In genomic region chr2:240813231-240813921, GRCh38 we compare ENCODE assay signal across 18 cellular contexts. TPM values are rescaled to one million over a fixed set of nuclear protein-coding genes. Genes with fewer than 3 reads are reported as not detected.
DNase-seq lines count a peak whose midpoint lies in the region; ATAC-seq, FAIRE-seq and TF ChIP-seq lines count a peak whose summit lies in the region.
"Had no signal": no experiment of that assay in that cellular context is flagged by ENCODE, and none has a peak within 500 bp of the region (broad histone marks: within the 10 kb centered on the region; RNA-seq: fewer than 3 reads in every experiment).

No MANE protein-coding gene starts in this region.

- H3K18ac ChIP-seq in H9 (ENCODE audit: insufficient read length, low read depth, low read length) = no peak overlapping the region

- no peaks in the 10 kb centered on the region for H3K27me3 ChIP-seq in H9 (ENCODE audit: insufficient read depth, low read length)
- peaks cover 2 to 50% (median 10%) of the 10 kb centered on the region in 7 donors for H3K27me3 ChIP-seq in spleen (replicated peaks in 1 of 7)

- H3K27ac ChIP-seq in H9 (ENCODE audit: insufficient read length, low read depth, low read length) = no peak overlapping the region
- H3K27ac ChIP-seq in spleen = no peak overlapping the region

- peak; percentile 7 for DNase-seq in activated T-cell treated with anti-CD3 and anti-CD28 coated beads, Interleukin-2, amount 50 U/mL, for 24 hours
- DNase-seq in activated T-cell treated with anti-CD3 and anti-CD28 coated beads for 4 hours (no peak), H9 (peak; percentile 19), islet precursor cell (peak; percentile 24), spleen (peak; percentile 57), HTR-8/SVneo (ENCODE audit: insufficient read length, low spot score) (no peak)
- DNase-seq: C1 segment of cervical spinal cord, GDM1, KBM-7, NCI-H1436 treated with DMSO at 0.1 percent for 48 hours, NCI-H2029 treated with DMSO at 0.1 percent for 48 hours, NCI-H748 treated with DMSO at 0.1 percent for 48 hours, RPMI8226 had no signal

- WGBS in H9 (ENCODE audit: extremely low coverage, insufficient read length, low lambda C conversion rate) = no CpG with 5 or more reads among the region's 17 CpGs
- 92 to 96% (median 93%) methylated on average over 15 to 17 of the region's 17 CpGs for WGBS in spleen, 5 donors

- H3K23me2 ChIP-seq in H9 (ENCODE audit: insufficient read length, low read depth, low read length, poor library complexity, severe bottlenecking) = peaks cover 4% of the 10 kb centered on the region

- H4K8ac ChIP-seq in H9 (replicated peaks; ENCODE audit: insufficient read length, low read depth, low read length) = no peak overlapping the region

- no peak overlapping the region for H3K27ac Mint-ChIP-seq in activated T-cell treated with anti-CD3 and anti-CD28 coated beads, Interleukin-2, amount 50 U/mL, for 24 hours
- H3K27ac Mint-ChIP-seq in H9 = no peak overlapping the region

- no peak overlapping the region for H2BK120ac ChIP-seq in H9 (ENCODE audit: low read depth, low read length, poor library complexity, severe bottlenecking)

- no peak overlapping the region for H3K4me3 ChIP-seq in spleen
- H3K4me3 ChIP-seq: GM12878 had no signal

- H4K5ac ChIP-seq in H9 (ENCODE audit: insufficient read length, low read depth, low read length) = no peak overlapping the region

- intact Hi-C loops in spleen (cut with DNase I; ENCODE audit: low total_unique reads) = no loop called here

- peaks cover 2% of the 10 kb centered on the region for H3K4me1 Mint-ChIP-seq in activated T-cell treated with anti-CD3 and anti-CD28 coated beads, Interleukin-2, amount 50 U/mL, for 24 hours (ENCODE audit: low read depth)
- peaks cover 10 to 25% of the 10 kb centered on the region in 2 experiments for H3K4me1 Mint-ChIP-seq in H9

- H2BK15ac ChIP-seq in H9 (ENCODE audit: low read depth, low read length) = no peak overlapping the region

- H4K91ac ChIP-seq in H9 (ENCODE audit: insufficient read length, low read depth, low read length) = no peak overlapping the region

- no peak overlapping the region for H3K14ac ChIP-seq in H9 (ENCODE audit: insufficient read depth, low read length)

- peaks cover 14% of the 10 kb centered on the region for H3K79me1 ChIP-seq in H9 (ENCODE audit: insufficient read depth, low read depth, low read length, poor library complexity, severe bottlenecking)

- H3K56ac ChIP-seq in H9 (ENCODE audit: insufficient read length, low read depth, low read length) = no peak overlapping the region

- H3K4ac ChIP-seq in H9 (ENCODE audit: low read depth, low read length) = no peak overlapping the region

- FAIRE-seq in HTR-8/SVneo (lab: Jason Lieb, UNC) = no peak
- FAIRE-seq: GM12878 had no signal

- H3T11ph ChIP-seq in H9 (ENCODE audit: low read length) = no peak overlapping the region

- no peaks in the 10 kb centered on the region for H3K9me3 Mint-ChIP-seq in activated T-cell treated with anti-CD3 and anti-CD28 coated beads, Interleukin-2, amount 50 U/mL, for 24 hours
- H3K9me3 Mint-ChIP-seq in H9 = peaks cover 17 to 25% of the 10 kb centered on the region in 2 experiments

- H2AK5ac ChIP-seq in H9 (ENCODE audit: insufficient read length, low read length) = no peak overlapping the region

- H3K36me3 ChIP-seq in spleen = no peaks in the 10 kb centered on the region

- TF ChIP-seq POLR2A in spleen (IDR thresholded peaks at IDR 0.05) = no peak

- H3K4me2 ChIP-seq in H9 (ENCODE audit: insufficient read depth, insufficient read length, low read length) = no peak overlapping the region

- no peak overlapping the region for H3K9ac ChIP-seq in H9 (ENCODE audit: extremely low read depth, insufficient read length, low read length)

- TF ChIP-seq CTCF in H9 (conservative IDR thresholded peaks at IDR 0.05) (no peak), spleen (IDR thresholded peaks at IDR 0.05 in 8 of 11, conservative IDR thresholded peaks at IDR 0.05 in 3 of 11) (no peak)

- H2BK5ac ChIP-seq in H9 (ENCODE audit: insufficient read length, low read length) = no peak overlapping the region

- no peak overlapping the region for H2BK20ac ChIP-seq in H9 (ENCODE audit: low read depth, low read length, poor library complexity, severe bottlenecking)

- peaks cover 5% of the 10 kb centered on the region for H4K20me1 ChIP-seq in H9 (ENCODE audit: control insufficient read depth, insufficient read depth, insufficient read length)

- H3K4me1 ChIP-seq in H9 (ENCODE audit: insufficient read depth, low read length) = peaks cover 3% of the 10 kb centered on the region; the same call in 1 of the 2 replicates
- H3K4me1 ChIP-seq in spleen = peaks cover 0 to 1% (median under 1%) of the 10 kb centered on the region in 6 donors

- H2BK12ac ChIP-seq in H9 (ENCODE audit: insufficient read length, low read depth, low read length) = no peak overlapping the region

- ATAC-seq in HG02759 (IDR thresholded peaks at IDR 0.05; ENCODE audit: unreplicated experiment) (no peak), HG03280 (IDR thresholded peaks at IDR 0.05; ENCODE audit: unreplicated experiment) (no peak)
- ATAC-seq: GM12878 had no signal

- no peaks in the 10 kb centered on the region for H3K9me3 ChIP-seq in H9 (ENCODE audit: control insufficient read depth, low read depth, low read length)
- H3K9me3 ChIP-seq in spleen = peaks cover 0 to 32% (median 11%) of the 10 kb centered on the region in 8 donors

- H3K23ac ChIP-seq in H9 (ENCODE audit: insufficient read length, low read depth, low read length) = no peak overlapping the region

- no peaks in the 10 kb centered on the region for H3K36me3 Mint-ChIP-seq in activated T-cell treated with anti-CD3 and anti-CD28 coated beads, Interleukin-2, amount 50 U/mL, for 24 hours (ENCODE audit: low read depth)
- H3K36me3 Mint-ChIP-seq in H9 (ENCODE audit: insufficient read depth in 1 of 3, low read depth in 3 of 3) = peaks cover 57 to 74% (median 66%) of the 10 kb centered on the region in 3 experiments

- H3K4me3 Mint-ChIP-seq in activated T-cell treated with anti-CD3 and anti-CD28 coated beads, Interleukin-2, amount 50 U/mL, for 24 hours = no peak overlapping the region
- H3K4me3 Mint-ChIP-seq in H9 = no peak overlapping the region

- H3K79me2 ChIP-seq in H9 (ENCODE audit: insufficient read depth, low read length) = peaks cover 76% of the 10 kb centered on the region

- peaks cover 20% of the 10 kb centered on the region for H3K27me3 Mint-ChIP-seq in activated T-cell treated with anti-CD3 and anti-CD28 coated beads, Interleukin-2, amount 50 U/mL, for 24 hours
- peaks cover 2% of the 10 kb centered on the region for H3K27me3 Mint-ChIP-seq in H9 (ENCODE audit: low read depth)

- no peak overlapping the region for H2AFZ ChIP-seq in H9 (ENCODE audit: low read length)

RNA-seq across cellular contexts. Expression of gene KIF1A, which starts 6.6 kb away (rescaled TPM):
- total RNA-seq in H9 (2021) (188 and 204 TPM in 2 replicates), spleen (1 to 10 TPM in 2 of 7 donors, under 1 TPM in 4, not detected in 1; 0.17 to 2.0 (median 0.86) TPM)
- polyA plus RNA-seq in spleen = under 1 TPM; 0.02 to 0.11 (median 0.10) TPM

RNA-seq across cellular contexts. Expression of gene AGXT, which starts 55.2 kb away (rescaled TPM):
- total RNA-seq in H9 (2021) (not detected in 2 replicates), spleen (1 to 10 TPM in 5 of 7 donors, under 1 TPM in 1, not detected in 1; 0.70 to 4.5 (median 3.8) TPM)
- polyA plus RNA-seq in spleen = 1 to 10 TPM in 2 of 3 donors, under 1 TPM in 1; 0.61 to 1.5 (median 1.2) TPM
- total RNA-seq: A673, NCI-H460 had no signal
- polyA plus RNA-seq: GM12878 had no signal

Comparison
In these comparisons a context has a peak if more than half of its experiments do, and no peak if none do; other contexts are left out.
1. DNase-seq: peak in activated T-cell treated with anti-CD3 and anti-CD28 coated beads, Interleukin-2, amount 50 U/mL, for 24 hours (single experiment), H9 (single experiment), islet precursor cell (single experiment) and spleen (single experiment); none in activated T-cell treated with anti-CD3 and anti-CD28 coated beads for 4 hours (single experiment) and HTR-8/SVneo (single experiment).
2. RNA of gene KIF1A, which starts 6.6 kb away (total RNA-seq): 188 to 204 TPM in H9; 0.17 to 2.0 TPM in spleen; every median in the first group is over 10 times any median in the second.